Comparison of ENCODE assay signal across 8 cellular contexts in genomic region chr2:148509703-148510036, GRCh38.
DNase-seq lines count a peak whose midpoint lies in the region; ATAC-seq, FAIRE-seq and TF ChIP-seq lines count a peak whose summit lies in the region.

No MANE protein-coding gene starts in this region.

- H3K4me2 ChIP-seq in HepG2 (ENCODE audit: low read depth, low read length), result peak overlapping the region; percentile 89

- TF ChIP-seq EP300 in HepG2 (IDR thresholded peaks at IDR 0.05; ENCODE audit: low read depth in 2 of 2, low read length in 2 of 2) (no peak), HepG2 (CRISPR knock-in tag; IDR thresholded peaks at IDR 0.05; ENCODE audit: borderline replicate concordance) (no peak)

- DNase-seq in activated CD4-positive, alpha-beta memory T cell treated with anti-CD3 and anti-CD28 coated beads for 36 hours, result no peak
- no peak for DNase-seq in HepG2 (ENCODE audit: low spot score)
- no peak for DNase-seq in posterior vena cava (ENCODE audit: low spot score)
- DNase-seq in adrenal gland, result no peak
- DNase-seq in EL, result no peak

- intact Hi-C loops in activated CD4-positive, alpha-beta memory T cell treated with anti-CD3 and anti-CD28 coated beads for 36 hours (cut with micrococcal nuclease), result loop anchor here (1.0 to 5.0 kb wide), 5 partner anchors 15 to 572 kb away; partner anchors contain the start of gene ORC4
- intact Hi-C loops in HepG2 (cut with micrococcal nuclease; ENCODE audit: unreplicated experiment), result loop anchor here (1.0 to 10.0 kb wide), 7 partner anchors 135 to 572 kb away; partner anchors contain the start of gene ORC4
- intact Hi-C loops in posterior vena cava (cut with DNase I), result loop anchor here in 1 of 2 donors (10.0 kb wide), 1 partner anchor 575 kb away; no protein-coding TSS in a partner anchor
- intact Hi-C loops in adrenal gland (cut with DNase I), result loop anchor here in 1 of 2 donors (10.0 kb wide), 2 partner anchors 515 to 565 kb away; no protein-coding TSS in a partner anchor

- H3K27me3 Mint-ChIP-seq in activated CD4-positive, alpha-beta memory T cell treated with anti-CD3 and anti-CD28 coated beads for 36 hours, result no peaks in the 10 kb centered on the region

- peak; percentile 3 for ATAC-seq in GM18909 (IDR thresholded peaks at IDR 0.05; ENCODE audit: poor library complexity, unreplicated experiment)
- peak; percentile 3 for ATAC-seq in HepG2
- no peak for ATAC-seq in HG02571 (IDR thresholded peaks at IDR 0.05; ENCODE audit: unreplicated experiment)

- peak overlapping the region; percentile 55 for H3K9ac ChIP-seq in HepG2 (ENCODE audit: insufficient read depth, low read depth, low read length)

- no peaks in the 10 kb centered on the region for H3K36me3 ChIP-seq in HepG2 (replicated peaks in 1 of 2; ENCODE audit: control insufficient read depth in 1 of 2, insufficient read depth in 2 of 2, low read length in 2 of 2)
- no peaks in the 10 kb centered on the region for H3K36me3 ChIP-seq in adrenal gland (replicated peaks in 1 of 2)

- H2AFZ ChIP-seq in HepG2 (ENCODE audit: low read length), result peak overlapping the region; percentile 75

- H4K20me1 ChIP-seq in HepG2 (ENCODE audit: insufficient read depth, low read length), result no peaks in the 10 kb centered on the region

- H3K4me1 Mint-ChIP-seq in activated CD4-positive, alpha-beta memory T cell treated with anti-CD3 and anti-CD28 coated beads for 36 hours (ENCODE audit: low read depth), result peaks cover 18% of the 10 kb centered on the region

- H3K27ac ChIP-seq in 22Rv1 (no peak overlapping the region), HepG2 (ENCODE audit: extremely low read length, insufficient read depth, low read length) (no peak overlapping the region), adrenal gland (no peak overlapping the region)

- H3K9me3 ChIP-seq in HepG2 (ENCODE audit: low read length) (no peaks in the 10 kb centered on the region), adrenal gland (replicated peaks in 1 of 3) (no peaks in the 10 kb centered on the region)

- peak overlapping the region; percentile 25 to 68 (median 53); a peak in 5 of 6 replicates for H3K4me3 ChIP-seq in HepG2 (replicated peaks in 1 of 3; ENCODE audit: insufficient read depth in 1 of 3, low read depth in 2 of 3, low read length in 3 of 3)
- H3K4me3 ChIP-seq in adrenal gland, result peak overlapping the region in 2 of 4 donors; percentile 14 to 52

- no peak for FAIRE-seq in HepG2 (lab: Jason Lieb, UNC)

- in situ Hi-C loops in HepG2 (cut with HindIII; ENCODE audit: extremely low pct_ligation_motif_present, low pct_unique_long_range_greater_than_20kb), result loop anchor here (5.0 to 10.0 kb wide), 2 partner anchors 305 to 572 kb away; no protein-coding TSS in a partner anchor

- CTCF ChIA-PET in activated CD4-positive, alpha-beta memory T cell treated with anti-CD3 and anti-CD28 coated beads for 36 hours (lab: Charles Lee), result interaction anchor here (0.6 to 3.0 kb wide), 43 partner anchors 9 to 599 kb away, joined by 3 to 46 read pairs (median 4); partner anchors contain the start of genes MBD5 and ORC4
- CTCF ChIA-PET in HepG2 (lab: Yijun Ruan, JAX; ENCODE audit: low intra/inter-chr PET ratio, low total read pairs), result interaction anchor here (1.6 to 1.9 kb wide), 2 partner anchors 520 to 572 kb away, joined by 10 to 19 read pairs; no protein-coding TSS in a partner anchor

- peak; percentile 36 for TF ChIP-seq CTCF in 22Rv1 (IDR thresholded peaks at IDR 0.05)
- TF ChIP-seq CTCF in HepG2 (CRISPR knock-in tag; IDR thresholded peaks at IDR 0.05), result no peak
- TF ChIP-seq CTCF in adrenal gland (IDR thresholded peaks at IDR 0.05), result peak in 1 of 6 experiments; percentile 9

- TF ChIP-seq POLR2A in HepG2 (IDR thresholded peaks at IDR 0.05; ENCODE audit: insufficient read depth in 1 of 2, low read depth in 2 of 2, low read length in 2 of 2), result no peak; a peak in 1 of 4 replicates
- no peak for TF ChIP-seq POLR2A in adrenal gland (IDR thresholded peaks at IDR 0.05)

- H3K79me2 ChIP-seq in HepG2 (ENCODE audit: insufficient read depth, low read length), result no peaks in the 10 kb centered on the region

- no peaks in the 10 kb centered on the region for H3K9me3 Mint-ChIP-seq in activated CD4-positive, alpha-beta memory T cell treated with anti-CD3 and anti-CD28 coated beads for 36 hours

- no TSS peak for BruUV-seq in HepG2 (replicated peaks; lab: Mats Ljungman, UMichigan)

- H3K27me3 ChIP-seq in HepG2 (ENCODE audit: control insufficient read depth in 1 of 2, insufficient read depth in 2 of 2, low read length in 2 of 2) (no peaks in the 10 kb centered on the region), adrenal gland (no peaks in the 10 kb centered on the region)

- H3K4me3 Mint-ChIP-seq in activated CD4-positive, alpha-beta memory T cell treated with anti-CD3 and anti-CD28 coated beads for 36 hours, result peak overlapping the region; percentile 66

- TF ChIP-seq RAD21 in HepG2 (CRISPR knock-in tag; IDR thresholded peaks at IDR 0.05), result no peak

- WGBS in HepG2 (ENCODE audit: low lambda C conversion rate), result under 1% methylated on average over 7 of the region's 7 CpGs
- WGBS in adrenal gland, 4 donors, result 4 to 9% (median 8%) methylated on average over 7 of the region's 7 CpGs

- peak overlapping the region; percentile 55 for H3K27ac Mint-ChIP-seq in activated CD4-positive, alpha-beta memory T cell treated with anti-CD3 and anti-CD28 coated beads for 36 hours

- H3K4me1 ChIP-seq in HepG2 (ENCODE audit: insufficient read depth, low read length) (peaks cover 24% of the 10 kb centered on the region), adrenal gland (replicated peaks in 1 of 2) (peaks cover 0 to 5% of the 10 kb centered on the region in 2 donors)

- H3K36me3 Mint-ChIP-seq in activated CD4-positive, alpha-beta memory T cell treated with anti-CD3 and anti-CD28 coated beads for 36 hours, result no peaks in the 10 kb centered on the region

- POLR2A ChIA-PET in activated CD4-positive, alpha-beta memory T cell treated with anti-CD3 and anti-CD28 coated beads for 36 hours (lab: Charles Lee), result interaction anchor here (0.6 to 1.5 kb wide), 4 partner anchors 15 to 866 kb away, joined by 3 to 6 read pairs (median 4); no protein-coding TSS in a partner anchor
- POLR2A ChIA-PET in HepG2 (lab: Yijun Ruan, JAX), result interaction anchor here (0.7 to 2.6 kb wide), 4 partner anchors 21 to 666 kb away, joined by 3 to 25 read pairs (median 4); partner anchors contain the start of genes MBD5 and ORC4

TF ChIP-seq in HepG2, 621 proteins besides CTCF, POLR2A, EP300 and RAD21 (continues in another document):
- TF ChIP-seq ZFP91 (CRISPR knock-in tag; IDR thresholded peaks at IDR 0.05; ENCODE audit: borderline replicate concordance) (0 out of 2 replicates have a peak, but pooled peaks have one; percentile 4), ZNF432 (CRISPR knock-in tag; IDR thresholded peaks at IDR 0.05; ENCODE audit: borderline replicate concordance) (no peak), MYNN (CRISPR knock-in tag; IDR thresholded peaks at IDR 0.05; ENCODE audit: low read depth) (no peak), HNRNPK (IDR thresholded peaks at IDR 0.05; ENCODE audit: low read depth, low read length, poor library complexity, severe bottlenecking) (no peak), ZBTB1 (CRISPR knock-in tag; IDR thresholded peaks at IDR 0.05; ENCODE audit: borderline replicate concordance) (no peak), BORCS8-MEF2B (CRISPR knock-in tag; IDR thresholded peaks at IDR 0.05) (no peak), ZFP36 (IDR thresholded peaks at IDR 0.05; ENCODE audit: borderline replicate concordance, low read depth, low read length, partially characterized antibody) (no peak), ZNF234 (CRISPR knock-in tag; conservative IDR thresholded peaks at IDR 0.05) (no peak), EEA1 (CRISPR knock-in tag; IDR thresholded peaks at IDR 0.05; ENCODE audit: borderline replicate concordance) (no peak), EED (CRISPR knock-in tag; IDR thresholded peaks at IDR 0.05) (0 out of 2 replicates have a peak, but pooled peaks have one; percentile 2), HNRNPH1 (optimal IDR thresholded peaks at IDR 0.05; ENCODE audit: low read depth, low read length) (no peak), ZNF614 (CRISPR knock-in tag; IDR thresholded peaks at IDR 0.05; ENCODE audit: borderline replicate concordance) (no peak), ZBTB49 (CRISPR knock-in tag; IDR thresholded peaks at IDR 0.05; ENCODE audit: borderline replicate concordance) (no peak), FOXM1 (CRISPR knock-in tag; IDR thresholded peaks at IDR 0.05) (no peak), MAF1 (CRISPR knock-in tag; IDR thresholded peaks at IDR 0.05; ENCODE audit: borderline replicate concordance) (no peak), PAWR (CRISPR knock-in tag; IDR thresholded peaks at IDR 0.05; ENCODE audit: borderline replicate concordance) (0 out of 2 replicates have a peak, but pooled peaks have one; percentile 8)
